In genomic region chr20:18187020-18187419, GRCh38 we compare ENCODE assay signal across 19 cellular contexts. TPM values are rescaled to one million over a fixed set of nuclear protein-coding genes. Genes with fewer than 3 reads are reported as not detected.
DNase-seq lines count a peak whose midpoint lies in the region; ATAC-seq and TF ChIP-seq lines count a peak whose summit lies in the region.
"Had no signal": no experiment of that assay in that cellular context is flagged by ENCODE, and none has a peak within 500 bp of the region (broad histone marks: within the 10 kb centered on the region; RNA-seq: fewer than 3 reads in every experiment).

No MANE protein-coding gene starts in this region.

- ATAC-seq in GM21423 (IDR thresholded peaks at IDR 0.05; ENCODE audit: unreplicated experiment) (no peak), aorta (ENCODE audit: low FRiP score) (no peak)
- ATAC-seq: HepG2 had no signal

- no peak for TF ChIP-seq POLR2A in thyroid gland (IDR thresholded peaks at IDR 0.05)

- TF ChIP-seq CTCF in GM13977 (IDR thresholded peaks at IDR 0.05; ENCODE audit: extremely low read depth, insufficient read depth, missing control alignments) (no peak), MCF 10A (IDR thresholded peaks at IDR 0.05; ENCODE audit: unreplicated experiment) (no peak), mesothelial cell of epicardium (IDR thresholded peaks at IDR 0.05; ENCODE audit: unreplicated experiment) (no peak), thyroid gland (IDR thresholded peaks at IDR 0.05) (no peak)

- CTCF ChIA-PET in MCF 10A (lab: Yijun Ruan, JAX) = interaction anchor here (0.9 to 1.2 kb wide), 5 partner anchors 10 to 101 kb away, joined by 3 to 4 read pairs (median 3); no protein-coding TSS in a partner anchor

- no peaks in the 10 kb centered on the region for H3K4me1 ChIP-seq in aorta (ENCODE audit: control insufficient read depth in 1 of 2, insufficient read depth in 2 of 2, low read length in 2 of 2)
- H3K4me1 ChIP-seq in thyroid gland = no peaks in the 10 kb centered on the region
- H3K4me1 ChIP-seq: BLaER1 treated with 17β-estradiol and CSF1 and Interleukin-3, amounts not matched to agents 10 nM and 100 nM had no signal

- peaks cover 49% of the 10 kb centered on the region for H3K36me3 Mint-ChIP-seq in MCF 10A (ENCODE audit: insufficient read depth, unreplicated experiment)
- H3K36me3 Mint-ChIP-seq in mesothelial cell of epicardium = peaks cover 32% of the 10 kb centered on the region

- H3K4me3 ChIP-seq in aorta (ENCODE audit: low read length in 2 of 2) (no peak overlapping the region), thyroid gland (replicated peaks in 1 of 3) (no peak overlapping the region)
- H3K4me3 ChIP-seq: BLaER1 treated with 17β-estradiol and CSF1 and Interleukin-3, amounts not matched to agents 10 nM and 100 nM had no signal

- intact Hi-C loops in MCF 10A (cut with micrococcal nuclease) (no loop called here), aorta (cut with DNase I) (no loop called here), thyroid gland (cut with DNase I) (no loop called here)

- H3K4me1 Mint-ChIP-seq in MCF 10A (ENCODE audit: insufficient read depth, unreplicated experiment) (no peaks in the 10 kb centered on the region), mesothelial cell of epicardium (no peaks in the 10 kb centered on the region)

- H3K9me3 ChIP-seq in aorta (ENCODE audit: control insufficient read depth, low read length) (no peaks in the 10 kb centered on the region), thyroid gland (no peaks in the 10 kb centered on the region)
- H3K9me3 ChIP-seq: BLaER1 treated with 17β-estradiol and CSF1 and Interleukin-3, amounts not matched to agents 10 nM and 100 nM had no signal

- in situ Hi-C loops in GM13977 (cut with MboI; ENCODE audit: low pct_unique_long_range_greater_than_20kb, low sequenced_read_pairs, unreplicated experiment) = no loop called here

- H3K27me3 Mint-ChIP-seq in MCF 10A (ENCODE audit: insufficient read depth, unreplicated experiment) = no peaks in the 10 kb centered on the region
- no peaks in the 10 kb centered on the region for H3K27me3 Mint-ChIP-seq in mesothelial cell of epicardium (ENCODE audit: low read depth)
- H3K27me3 Mint-ChIP-seq: CD8-positive, alpha-beta memory T cell had no signal

- H3K27me3 ChIP-seq in aorta (ENCODE audit: control insufficient read depth in 1 of 2, insufficient read depth in 2 of 2, low read length in 1 of 2) (no peaks in the 10 kb centered on the region), thyroid gland (no peaks in the 10 kb centered on the region)
- H3K27me3 ChIP-seq: BLaER1 treated with 17β-estradiol and CSF1 and Interleukin-3, amounts not matched to agents 10 nM and 100 nM had no signal

- WGBS in aorta, 2 donors = 69 to 73% methylated on average over 5 of the region's 5 CpGs
- WGBS in thyroid gland, 2 donors = 92% methylated on average over 5 of the region's 5 CpGs

- DNase-seq in GM13977 (ENCODE audit: low spot score) = peak; percentile 2
- DNase-seq in MCF 10A (ENCODE audit: unreplicated experiment) = peak; percentile 30
- peak; percentile 12 for DNase-seq in fibroblast of gingiva (ENCODE audit: low read depth)
- no peak for DNase-seq in mesothelial cell of epicardium (ENCODE audit: low spot score in 2 of 2, unreplicated experiment in 2 of 2)
- DNase-seq in RKO (ENCODE audit: low spot score) = no peak
- DNase-seq in aorta = no peak
- DNase-seq in thyroid gland = no peak
- DNase-seq: CD8-positive, alpha-beta memory T cell; DMS79; KG1; NCI-H1048; NCI-H1436 treated with DMSO at 0.1 percent for 48 hours; NCI-H2081 treated with DMSO at 0.1 percent for 48 hours; NCI-H510A treated with DMSO at 0.1 percent for 48 hours; NCI-H82; SIG-M5 had no signal

- POLR2A ChIA-PET in MCF 10A (lab: Yijun Ruan, JAX) = interaction anchor here (1.1 to 2.0 kb wide), 3 partner anchors 10 to 101 kb away, joined by 5 to 10 read pairs (median 7); partner anchors contain the start of gene ZNF133

- peak overlapping the region; percentile 2 for H3K27ac Mint-ChIP-seq in MCF 10A (ENCODE audit: low read depth, unreplicated experiment)
- peak overlapping the region; percentile 2 for H3K27ac Mint-ChIP-seq in mesothelial cell of epicardium

- no peak overlapping the region for H3K27ac ChIP-seq in aorta (ENCODE audit: low read depth in 1 of 2, low read length in 2 of 2)
- no peak overlapping the region for H3K27ac ChIP-seq in thyroid gland
- H3K27ac ChIP-seq: BLaER1 treated with 17β-estradiol and CSF1 and Interleukin-3, amounts not matched to agents 10 nM and 100 nM had no signal

- H3K4me3 Mint-ChIP-seq in MCF 10A (ENCODE audit: unreplicated experiment) (no peak overlapping the region), mesothelial cell of epicardium (no peak overlapping the region)
- H3K4me3 Mint-ChIP-seq: CD8-positive, alpha-beta memory T cell had no signal

- no TSS peak for BruUV-seq in MCF 10A (replicated peaks; lab: Mats Ljungman, UMichigan)

- peaks cover 0 to 10% of the 10 kb centered on the region in 2 donors for H3K36me3 ChIP-seq in aorta (ENCODE audit: control insufficient read depth in 1 of 2, insufficient read depth in 2 of 2, low read length in 1 of 2)
- H3K36me3 ChIP-seq in thyroid gland = peaks cover 17 to 50% of the 10 kb centered on the region in 2 donors

- H3K9me3 Mint-ChIP-seq in MCF 10A (ENCODE audit: unreplicated experiment) = no peaks in the 10 kb centered on the region
- H3K9me3 Mint-ChIP-seq in mesothelial cell of epicardium = no peaks in the 10 kb centered on the region
- H3K9me3 Mint-ChIP-seq: CD8-positive, alpha-beta memory T cell had no signal

RNA-seq across cellular contexts. Expression of gene KAT14, which starts 49.4 kb away (rescaled TPM):
- total RNA-seq in MCF 10A (2022) (15.5 and 16.4 TPM in 2 replicates), mesothelial cell of epicardium (22.2 to 23.9 TPM (median 22.5 TPM) in 3 replicates), aorta (10 to 100 TPM in 1 of 2 donors, 1 to 10 TPM in 1; 8.3 to 11.8 TPM), thyroid gland (10 to 100 TPM; 17.9 to 19.7 (median 18.7) TPM)
- polyA plus RNA-seq in aorta = 1 to 10 TPM; 4.7 to 5.0 TPM

RNA-seq across cellular contexts. Expression of gene PET117, which starts 49.4 kb away (rescaled TPM):
- total RNA-seq in MCF 10A (2022) (11.9 and 14.8 TPM in 2 replicates), mesothelial cell of epicardium (14.1 to 15.7 TPM (median 14.4 TPM) in 3 replicates), aorta (10 to 100 TPM in 1 of 2 donors, 1 to 10 TPM in 1; 8.0 to 10.6 TPM), thyroid gland (10 to 100 TPM in 3 of 4 donors, 1 to 10 TPM in 1; 9.8 to 21.1 (median 19.7) TPM)
- 10 to 100 TPM in 1 of 2 donors, 1 to 10 TPM in 1; 7.6 to 19.4 TPM for polyA plus RNA-seq in aorta

Comparison
In these comparisons a context has a peak if more than half of its experiments do, and no peak if none do; other contexts are left out.
1. DNase-seq: peak in GM13977 (single experiment), MCF 10A (single experiment) and fibroblast of gingiva (single experiment); none in mesothelial cell of epicardium (0 of 2), RKO (single experiment), aorta (0 of 2) and thyroid gland (0 of 2).